Comparison of ENCODE assay signal across 21 cellular contexts in the genomic region with DNA sequence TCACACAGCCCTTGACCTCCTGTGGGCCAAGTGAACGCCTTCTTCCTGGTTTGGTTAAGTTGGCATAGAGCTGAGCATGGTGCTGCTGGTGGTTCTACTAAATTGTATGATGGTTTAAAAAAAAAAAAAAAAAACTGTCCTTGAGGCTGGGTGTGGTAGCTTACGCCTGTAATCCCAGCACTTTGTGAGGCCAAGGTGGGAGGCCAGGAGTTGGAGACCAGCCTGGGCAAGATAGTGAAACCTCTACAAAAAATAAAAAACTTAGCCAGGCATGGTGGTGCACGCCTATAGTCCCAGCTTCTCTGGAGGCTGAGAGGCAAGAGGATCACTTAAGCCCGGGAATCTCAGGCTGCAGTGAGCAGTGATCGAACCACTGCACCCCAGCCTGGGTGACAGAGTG. TPM values are rescaled to one million over a fixed set of nuclear protein-coding genes. Genes with fewer than 3 reads are reported as not detected.
A peak's percentile ranks its signal among the peaks of the same experiment; 100 is the strongest.
DNase-seq lines count a peak whose midpoint lies in the region; ATAC-seq, FAIRE-seq and TF ChIP-seq lines count a peak whose summit lies in the region.
"Had no signal": no experiment of that assay in that cellular context is flagged by ENCODE, and none has a peak within 500 bp of the region (broad histone marks: within the 10 kb centered on the region; RNA-seq: fewer than 3 reads in every experiment).

No MANE protein-coding gene starts in this region.

- no peak overlapping the region for H3K4me3 Mint-ChIP-seq in endodermal cell
- no peak overlapping the region for H3K4me3 Mint-ChIP-seq in type B pancreatic cell
- H3K4me3 Mint-ChIP-seq: activated naive CD4-positive, alpha-beta T cell treated with anti-CD3 and anti-CD28 coated beads, Interleukin-2, amount 10 ng/mL, durations not matched to agents 7 days and 5 days had no signal

- no peak overlapping the region for H3K9ac ChIP-seq in endodermal cell (ENCODE audit: extremely low read depth, low read length, poor library complexity, severe bottlenecking)
- H3K9ac ChIP-seq: BLaER1 treated with 17β-estradiol and CSF1 and Interleukin-3, amounts not matched to agents 10 nM and 100 nM had no signal

- H3K27ac ChIP-seq in heart right ventricle (peak overlapping the region in 8 of 10 donors; percentile 20 to 97 (median 93)), endodermal cell (ENCODE audit: low read depth, low read length) (peak overlapping the region; percentile 94), pancreas (peak overlapping the region in 3 of 4 donors; percentile 15 to 62 (median 24))
- H3K27ac ChIP-seq: BLaER1 treated with 17β-estradiol and CSF1 and Interleukin-3, amounts not matched to agents 10 nM and 100 nM; upper lobe of left lung had no signal

- no peak for ATAC-seq in heart right ventricle
- ATAC-seq in Right ventricle myocardium superior (ENCODE audit: poor library complexity): no peak
- no peak for ATAC-seq in pancreas
- ATAC-seq in HG03432 (IDR thresholded peaks at IDR 0.05; ENCODE audit: unreplicated experiment): no peak
- no peak for ATAC-seq in GM21529 (IDR thresholded peaks at IDR 0.05; ENCODE audit: unreplicated experiment)

- H3K27me3 Mint-ChIP-seq in endodermal cell (ENCODE audit: insufficient read depth) (no peaks in the 10 kb centered on the region), type B pancreatic cell (no peaks in the 10 kb centered on the region)

- H3K4me1 ChIP-seq in heart right ventricle: peaks cover 3 to 60% (median 44%) of the 10 kb centered on the region in 9 donors
- H3K4me1 ChIP-seq in endodermal cell (ENCODE audit: control insufficient read depth, insufficient read depth, low read length): peaks cover 19% of the 10 kb centered on the region
- H3K4me1 ChIP-seq in pancreas: peaks cover 0 to 14% (median 0%) of the 10 kb centered on the region in 3 donors

- no peak for FAIRE-seq in pancreas (lab: Jason Lieb, UNC)
- FAIRE-seq: GM12892 had no signal

- no peaks in the 10 kb centered on the region for H3K9me3 Mint-ChIP-seq in endodermal cell
- H3K9me3 Mint-ChIP-seq in type B pancreatic cell: no peaks in the 10 kb centered on the region
- H3K9me3 Mint-ChIP-seq: activated naive CD4-positive, alpha-beta T cell treated with anti-CD3 and anti-CD28 coated beads, Interleukin-2, amount 10 ng/mL, durations not matched to agents 7 days and 5 days had no signal

- H3K27me3 ChIP-seq in heart right ventricle (no peaks in the 10 kb centered on the region), endodermal cell (ENCODE audit: control insufficient read depth, insufficient read depth, low read length, poor library complexity, severe bottlenecking) (no peaks in the 10 kb centered on the region), pancreas (no peaks in the 10 kb centered on the region)
- H3K27me3 ChIP-seq: BLaER1 treated with 17β-estradiol and CSF1 and Interleukin-3, amounts not matched to agents 10 nM and 100 nM; Peyer's patch; upper lobe of left lung had no signal

- no peaks in the 10 kb centered on the region for H3K36me3 ChIP-seq in heart right ventricle
- H3K36me3 ChIP-seq in endodermal cell (ENCODE audit: control insufficient read depth, insufficient read depth, low read length): no peaks in the 10 kb centered on the region
- H3K36me3 ChIP-seq in pancreas: no peaks in the 10 kb centered on the region
- H3K36me3 ChIP-seq: BLaER1 treated with 17β-estradiol and CSF1 and Interleukin-3, amounts not matched to agents 10 nM and 100 nM; Peyer's patch; upper lobe of left lung had no signal

- H3K36me3 Mint-ChIP-seq in endodermal cell (ENCODE audit: low read depth) (no peaks in the 10 kb centered on the region), type B pancreatic cell (no peaks in the 10 kb centered on the region)
- H3K36me3 Mint-ChIP-seq: activated naive CD4-positive, alpha-beta T cell treated with anti-CD3 and anti-CD28 coated beads, Interleukin-2, amount 10 ng/mL, durations not matched to agents 7 days and 5 days had no signal

- H3K4me1 Mint-ChIP-seq in endodermal cell: peaks cover 29% of the 10 kb centered on the region
- peaks cover 47% of the 10 kb centered on the region for H3K4me1 Mint-ChIP-seq in type B pancreatic cell (ENCODE audit: unreplicated experiment)
- H3K4me1 Mint-ChIP-seq: activated naive CD4-positive, alpha-beta T cell treated with anti-CD3 and anti-CD28 coated beads, Interleukin-2, amount 10 ng/mL, durations not matched to agents 7 days and 5 days had no signal

- H3K9me3 ChIP-seq in heart right ventricle: no peaks in the 10 kb centered on the region
- no peaks in the 10 kb centered on the region for H3K9me3 ChIP-seq in endodermal cell (ENCODE audit: control insufficient read depth, low read length)
- no peaks in the 10 kb centered on the region for H3K9me3 ChIP-seq in pancreas
- H3K9me3 ChIP-seq: BLaER1 treated with 17β-estradiol and CSF1 and Interleukin-3, amounts not matched to agents 10 nM and 100 nM; Peyer's patch; upper lobe of left lung had no signal

- WGBS in heart right ventricle, 2 donors: 95 to 98% methylated on average over 5 of the region's 5 CpGs
- WGBS in endodermal cell (ENCODE audit: insufficient coverage in 1 of 2, insufficient read length in 1 of 2), 2 experiments: 96 to 100% methylated on average over 4 to 5 of the region's 5 CpGs
- 82 to 87% methylated on average over 5 of the region's 5 CpGs for WGBS in pancreas, 2 donors

- H3K27ac Mint-ChIP-seq in endodermal cell (peak overlapping the region; percentile 48), type B pancreatic cell (peak overlapping the region; percentile 71)
- H3K27ac Mint-ChIP-seq: activated naive CD4-positive, alpha-beta T cell treated with anti-CD3 and anti-CD28 coated beads, Interleukin-2, amount 10 ng/mL, durations not matched to agents 7 days and 5 days had no signal

- TF ChIP-seq CTCF in heart right ventricle (IDR thresholded peaks at IDR 0.05): no peak
- TF ChIP-seq CTCF in endodermal cell (conservative IDR thresholded peaks at IDR 0.05): no peak
- TF ChIP-seq CTCF in pancreas (IDR thresholded peaks at IDR 0.05): no peak
- no peak for TF ChIP-seq CTCF in type B pancreatic cell (conservative IDR thresholded peaks at IDR 0.05)

- intact Hi-C loops in heart right ventricle (cut with DNase I): loop anchor here in 1 of 10 donors (10.0 kb wide), 1 partner anchor 215 kb away; no protein-coding TSS in a partner anchor
- intact Hi-C loops in Right ventricle myocardium superior (cut with DNase I): no loop called here
- intact Hi-C loops in pancreas (cut with DNase I): no loop called here

- no peak for DNase-seq in heart right ventricle
- DNase-seq in Right ventricle myocardium superior: no peak
- DNase-seq in endodermal cell: no peak
- DNase-seq in pancreas: peak in 1 of 6 donors; percentile 16
- no peak for DNase-seq in type B pancreatic cell (ENCODE audit: extremely low spot score, unreplicated experiment)
- no peak for DNase-seq in NCI-H2081 treated with DMSO at 0.1 percent for 48 hours (lab: John Stamatoyannopoulos, UW)
- DNase-seq: activated CD4-positive, alpha-beta T cell treated with anti-CD3 and anti-CD28 coated beads, Interleukin-2, amount 50 U/mL, for 4 hours; activated naive CD4-positive, alpha-beta T cell treated with anti-CD3 and anti-CD28 coated beads, Interleukin-2, amount 10 ng/mL, durations not matched to agents 7 days and 5 days; erythroblast; midbrain; NCI-H1417; NCI-H2171 treated with DMSO at 0.1 percent for 48 hours; NCI-H82; stimulated activated CD4-positive, alpha-beta T cell treated with anti-CD3 and anti-CD28 coated beads, Interleukin-2, amount 100 ng/mL, for 48 hours; SW 1271 had no signal

- no peak overlapping the region for H3K4me3 ChIP-seq in heart right ventricle
- H3K4me3 ChIP-seq in endodermal cell (ENCODE audit: low read length): no peak overlapping the region
- no peak overlapping the region for H3K4me3 ChIP-seq in pancreas
- H3K4me3 ChIP-seq: BLaER1 treated with 17β-estradiol and CSF1 and Interleukin-3, amounts not matched to agents 10 nM and 100 nM; Peyer's patch; upper lobe of left lung had no signal

RNA-seq across cellular contexts. Expression of a gene that starts 58.9 kb away (rescaled TPM):
- 10 to 100 TPM; 27.4 to 61.8 (median 38.6) TPM for total RNA-seq in heart right ventricle
- 10 to 100 TPM; 35.0 to 65.3 TPM for polyA plus RNA-seq in heart right ventricle
- 30.0 TPM for total RNA-seq in Right ventricle myocardium superior
- total RNA-seq in endodermal cell: 100 to 1,000 TPM; 212 to 221 TPM
- 86.0 TPM for polyA plus RNA-seq in endodermal cell (2013, experiment 1 of 2)
- polyA plus RNA-seq in endodermal cell (2013, experiment 2 of 2): 96.0 TPM
- total RNA-seq in pancreas: 100 to 1,000 TPM in 2 of 6 donors, 10 to 100 TPM in 4; 85.2 to 109 (median 98.3) TPM
- polyA plus RNA-seq in pancreas: 100 to 1,000 TPM; 104 to 152 TPM
- 204 and 295 TPM in 2 replicates for total RNA-seq in type B pancreatic cell (ENCODE audit: low replicate concordance)

Comparison
In these comparisons a context has a peak if more than half of its experiments do, and no peak if none do; other contexts are left out.
1. H3K27ac ChIP-seq: peak in every context shown above with its lines; median percentile 94 in endodermal cell; 93 in heart right ventricle; 24 in pancreas.